In the genomic region with DNA sequence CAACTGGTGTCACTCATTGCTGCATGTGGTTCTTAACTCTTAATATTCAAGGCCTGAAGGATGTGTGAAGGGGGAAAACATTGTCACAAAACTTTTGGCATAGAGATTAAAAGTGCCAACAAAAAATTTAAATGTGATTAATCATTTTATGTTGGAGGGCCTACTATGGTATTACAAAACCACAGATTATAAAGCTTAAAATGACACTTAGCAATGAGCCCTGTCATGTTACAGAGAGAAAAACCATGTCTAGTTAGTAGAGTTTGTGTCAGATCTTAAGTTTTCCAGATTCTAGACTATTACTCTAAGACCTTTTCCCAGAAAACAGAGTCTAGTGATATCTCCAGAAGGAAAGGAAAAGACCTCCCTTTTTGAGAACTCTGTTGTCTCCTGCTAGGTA, we compare ENCODE assay signal across 24 cellular contexts.
"Had no signal": no experiment of that assay in that cellular context is flagged by ENCODE, and none has a peak within 500 bp of the region (broad histone marks: within the 10 kb centered on the region; RNA-seq: fewer than 3 reads in every experiment).

No MANE protein-coding gene starts in this region.

- ATAC-seq: heart left ventricle; mucosa of descending colon; naive thymus-derived CD4-positive, alpha-beta T cell; natural killer cell treated with Interleukin-12 subunit alpha and Interleukin-12 subunit beta and Interleukin-15 and Interleukin-18, amount 100 ng/mL, for 72 hours; pancreas; right cardiac atrium; sciatic nerve; stimulated activated effector memory CD8-positive, alpha-beta T cell treated with anti-CD3 and anti-CD28 coated beads, Interleukin-12 subunit alpha, Interleukin-12 subunit beta, amount 100 ng/mL, for 72 hours; upper lobe of right lung had no signal

- H3K9me3 ChIP-seq: heart left ventricle, mucosa of descending colon, pancreas, prostate gland, spleen, upper lobe of right lung had no signal

- H3K9me3 Mint-ChIP-seq: stimulated activated effector memory CD8-positive, alpha-beta T cell treated with anti-CD3 and anti-CD28 coated beads, Interleukin-12 subunit alpha, Interleukin-12 subunit beta, amount 100 ng/mL, for 72 hours; stimulated activated naive CD8-positive, alpha-beta T cell treated with anti-CD3 and anti-CD28 coated beads, Interleukin-15, Interleukin-2, amounts not matched to agents 100 ng/mL and 50 ng/mL, for 24 hours had no signal

- H3K4me3 Mint-ChIP-seq: naive thymus-derived CD4-positive, alpha-beta T cell; natural killer cell treated with Interleukin-12 subunit alpha and Interleukin-12 subunit beta and Interleukin-15 and Interleukin-18, amount 100 ng/mL, for 72 hours; stimulated activated effector memory CD8-positive, alpha-beta T cell treated with anti-CD3 and anti-CD28 coated beads, Interleukin-12 subunit alpha, Interleukin-12 subunit beta, amount 100 ng/mL, for 72 hours; stimulated activated naive CD8-positive, alpha-beta T cell treated with anti-CD3 and anti-CD28 coated beads, Interleukin-15, Interleukin-2, amounts not matched to agents 100 ng/mL and 50 ng/mL, for 24 hours had no signal

- H3K36me3 Mint-ChIP-seq: naive thymus-derived CD4-positive, alpha-beta T cell; natural killer cell treated with Interleukin-12 subunit alpha and Interleukin-12 subunit beta and Interleukin-15 and Interleukin-18, amount 100 ng/mL, for 72 hours; stimulated activated effector memory CD8-positive, alpha-beta T cell treated with anti-CD3 and anti-CD28 coated beads, Interleukin-12 subunit alpha, Interleukin-12 subunit beta, amount 100 ng/mL, for 72 hours had no signal

- H3K36me3 ChIP-seq: heart left ventricle, left ventricle myocardium inferior, pancreas, prostate gland, spleen, upper lobe of right lung had no signal

- H3K27me3 ChIP-seq: heart left ventricle, pancreas, spleen, upper lobe of right lung had no signal

- H3K27me3 Mint-ChIP-seq: natural killer cell treated with Interleukin-12 subunit alpha and Interleukin-12 subunit beta and Interleukin-15 and Interleukin-18, amount 100 ng/mL, for 72 hours had no signal

- H3K27ac Mint-ChIP-seq: naive thymus-derived CD4-positive, alpha-beta T cell; natural killer cell treated with Interleukin-12 subunit alpha and Interleukin-12 subunit beta and Interleukin-15 and Interleukin-18, amount 100 ng/mL, for 72 hours; stimulated activated effector memory CD8-positive, alpha-beta T cell treated with anti-CD3 and anti-CD28 coated beads, Interleukin-12 subunit alpha, Interleukin-12 subunit beta, amount 100 ng/mL, for 72 hours; stimulated activated naive CD8-positive, alpha-beta T cell treated with anti-CD3 and anti-CD28 coated beads, Interleukin-15, Interleukin-2, amounts not matched to agents 100 ng/mL and 50 ng/mL, for 24 hours had no signal

- DNase-seq: heart left ventricle; islet precursor cell; left ventricle myocardium inferior; mesendoderm; midbrain; mucosa of descending colon; naive thymus-derived CD4-positive, alpha-beta T cell; nucleus accumbens; pancreas; posterior cingulate gyrus; retina; right cardiac atrium; spleen; stimulated activated CD4-positive, alpha-beta T cell treated with anti-CD3 and anti-CD28 coated beads, Interleukin-4, amount 100 ng/mL, for 24 hours; stimulated activated naive CD4-positive, alpha-beta T cell; trophoblast cell; upper lobe of right lung had no signal

- H3K27ac ChIP-seq: heart left ventricle, left ventricle myocardium inferior, pancreas, prostate gland, skin epidermis, upper lobe of right lung had no signal

- H3K4me3 ChIP-seq: heart left ventricle, left ventricle myocardium inferior, lung, mucosa of descending colon, pancreas, prostate gland, skin epidermis, spleen, upper lobe of right lung had no signal

- H3K4me1 Mint-ChIP-seq: naive thymus-derived CD4-positive, alpha-beta T cell; stimulated activated effector memory CD8-positive, alpha-beta T cell treated with anti-CD3 and anti-CD28 coated beads, Interleukin-12 subunit alpha, Interleukin-12 subunit beta, amount 100 ng/mL, for 72 hours had no signal

- H3K4me1 ChIP-seq: heart left ventricle, left ventricle myocardium inferior, pancreas, prostate gland, spleen, upper lobe of right lung had no signal
